8 cellular contexts compared by ENCODE assay signal in the genomic region with DNA sequence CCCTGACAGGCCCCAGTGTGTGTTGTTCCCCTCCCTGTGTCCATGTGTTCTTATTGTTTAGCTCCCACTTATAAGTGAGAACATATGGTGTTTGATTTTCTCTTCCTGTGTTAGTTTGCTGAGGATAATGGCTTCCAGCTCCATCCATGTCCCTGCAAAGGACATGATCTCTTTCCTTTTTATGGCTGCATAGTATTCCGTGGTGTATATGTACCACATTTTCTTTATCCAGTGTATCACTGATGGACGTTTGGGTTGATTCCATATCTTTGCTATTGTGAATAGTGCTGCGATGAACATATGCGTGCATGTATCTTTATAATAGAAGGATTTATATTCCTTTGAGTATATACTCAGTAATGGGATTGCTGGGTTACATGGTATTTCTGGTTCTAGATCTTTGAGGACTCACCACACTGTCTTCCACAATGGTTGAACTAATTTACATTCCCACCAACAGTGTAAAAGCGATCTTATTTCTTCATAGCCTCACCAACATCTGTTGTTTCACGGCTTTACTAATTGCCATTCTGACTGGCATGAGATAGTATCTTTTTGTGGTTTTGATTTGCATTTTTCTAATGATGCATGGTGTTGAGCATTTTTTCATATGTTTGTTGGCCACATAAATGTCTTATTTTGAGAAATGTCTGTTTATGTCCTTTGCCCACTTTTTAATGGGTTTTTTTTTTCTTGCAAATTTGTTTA. TPM values are rescaled to one million over a fixed set of nuclear protein-coding genes. Genes with fewer than 3 reads are reported as not detected.
DNase-seq lines count a peak whose midpoint lies in the region; ATAC-seq and TF ChIP-seq lines count a peak whose summit lies in the region.
"Not testable (repeated sequence)": the region's sequence is repeated elsewhere in the genome, so short reads cannot be mapped to it uniquely, and the experiment has no call there.

No MANE protein-coding gene starts in this region.

- intact Hi-C loops in heart left ventricle (cut with DNase I), result not testable (repeated sequence)

- WGBS in heart left ventricle, 4 donors, result 72 to 87% (median 82%) methylated on average over 6 of the region's 6 CpGs

- peaks cover 0 to 79% (median 38%) of the 10 kb centered on the region in 12 donors for H3K4me1 ChIP-seq in heart left ventricle

- H3K4me3 Mint-ChIP-seq in activated CD4-positive, alpha-beta T cell treated with anti-CD3 and anti-CD28 coated beads, Interleukin-2, amount 10 ng/mL, durations not matched to agents 7 days and 5 days; activated naive CD4-positive, alpha-beta T cell treated with anti-CD3 and anti-CD28 coated beads, Interleukin-2, amount 10 ng/mL, durations not matched to agents 7 days and 5 days: not testable (repeated sequence)
- peak overlapping the region; percentile 56 for H3K4me3 Mint-ChIP-seq in stimulated activated effector memory CD8-positive, alpha-beta T cell treated with anti-CD3 and anti-CD28 coated beads, Interleukin-12 subunit alpha, Interleukin-12 subunit beta, amount 100 ng/mL, for 72 hours

- POLR2A ChIA-PET in activated CD4-positive, alpha-beta T cell treated with anti-CD3 and anti-CD28 coated beads, Interleukin-2, amount 10 ng/mL, durations not matched to agents 7 days and 5 days (lab: Charles Lee), result not testable (repeated sequence)

- TF ChIP-seq POLR2A in heart left ventricle (IDR thresholded peaks at IDR 0.05), result not testable (repeated sequence)

- not testable (repeated sequence) for H3K36me3 ChIP-seq in heart left ventricle

- H3K9me3 ChIP-seq in heart left ventricle, result not testable (repeated sequence)

- H3K27ac Mint-ChIP-seq in activated CD4-positive, alpha-beta T cell treated with anti-CD3 and anti-CD28 coated beads, Interleukin-2, amount 10 ng/mL, durations not matched to agents 7 days and 5 days, result peak overlapping the region; percentile 71
- peak overlapping the region; percentile 33 for H3K27ac Mint-ChIP-seq in activated naive CD4-positive, alpha-beta T cell treated with anti-CD3 and anti-CD28 coated beads, Interleukin-2, amount 10 ng/mL, durations not matched to agents 7 days and 5 days
- H3K27ac Mint-ChIP-seq in stimulated activated effector memory CD8-positive, alpha-beta T cell treated with anti-CD3 and anti-CD28 coated beads, Interleukin-12 subunit alpha, Interleukin-12 subunit beta, amount 100 ng/mL, for 72 hours, result peak overlapping the region; percentile 85

- peaks cover 63% of the 10 kb centered on the region for H3K4me1 Mint-ChIP-seq in activated CD4-positive, alpha-beta T cell treated with anti-CD3 and anti-CD28 coated beads, Interleukin-2, amount 10 ng/mL, durations not matched to agents 7 days and 5 days
- peaks cover 68% of the 10 kb centered on the region for H3K4me1 Mint-ChIP-seq in activated naive CD4-positive, alpha-beta T cell treated with anti-CD3 and anti-CD28 coated beads, Interleukin-2, amount 10 ng/mL, durations not matched to agents 7 days and 5 days
- peaks cover 81% of the 10 kb centered on the region for H3K4me1 Mint-ChIP-seq in stimulated activated effector memory CD8-positive, alpha-beta T cell treated with anti-CD3 and anti-CD28 coated beads, Interleukin-12 subunit alpha, Interleukin-12 subunit beta, amount 100 ng/mL, for 72 hours

- not testable (repeated sequence) for H3K27me3 ChIP-seq in heart left ventricle

- H3K36me3 Mint-ChIP-seq in activated CD4-positive, alpha-beta T cell treated with anti-CD3 and anti-CD28 coated beads, Interleukin-2, amount 10 ng/mL, durations not matched to agents 7 days and 5 days (ENCODE audit: low read depth), result peaks cover 78% of the 10 kb centered on the region
- H3K36me3 Mint-ChIP-seq in activated naive CD4-positive, alpha-beta T cell treated with anti-CD3 and anti-CD28 coated beads, Interleukin-2, amount 10 ng/mL, durations not matched to agents 7 days and 5 days, result peaks cover 79% of the 10 kb centered on the region
- H3K36me3 Mint-ChIP-seq in stimulated activated effector memory CD8-positive, alpha-beta T cell treated with anti-CD3 and anti-CD28 coated beads, Interleukin-12 subunit alpha, Interleukin-12 subunit beta, amount 100 ng/mL, for 72 hours, result peaks cover 40% of the 10 kb centered on the region

- not testable (repeated sequence) for H3K27me3 Mint-ChIP-seq in activated CD4-positive, alpha-beta T cell treated with anti-CD3 and anti-CD28 coated beads, Interleukin-2, amount 10 ng/mL, durations not matched to agents 7 days and 5 days; activated naive CD4-positive, alpha-beta T cell treated with anti-CD3 and anti-CD28 coated beads, Interleukin-2, amount 10 ng/mL, durations not matched to agents 7 days and 5 days

- ATAC-seq in GM18861 (IDR thresholded peaks at IDR 0.05; ENCODE audit: unreplicated experiment), result peak; percentile 45
- ATAC-seq in HG02943 (IDR thresholded peaks at IDR 0.05; ENCODE audit: low read depth, unreplicated experiment), result peak; percentile 72
- ATAC-seq in heart left ventricle, result not testable (repeated sequence)
- ATAC-seq in stimulated activated effector memory CD8-positive, alpha-beta T cell treated with anti-CD3 and anti-CD28 coated beads, Interleukin-12 subunit alpha, Interleukin-12 subunit beta, amount 100 ng/mL, for 72 hours, result peak; percentile 63

- peak; percentile 88 for DNase-seq in DMS 273 treated with DMSO at 0.1 percent for 48 hours (lab: John Stamatoyannopoulos, UW)
- DNase-seq in NCI-H526 treated with DMSO at 0.1 percent for 48 hours (lab: John Stamatoyannopoulos, UW), result peak; percentile 82
- DNase-seq in activated CD4-positive, alpha-beta T cell treated with anti-CD3 and anti-CD28 coated beads, Interleukin-2, amount 10 ng/mL, durations not matched to agents 7 days and 5 days; activated naive CD4-positive, alpha-beta T cell treated with anti-CD3 and anti-CD28 coated beads, Interleukin-2, amount 10 ng/mL, durations not matched to agents 7 days and 5 days; heart left ventricle; stimulated activated effector memory CD8-positive, alpha-beta T cell treated with anti-CD3 and anti-CD28 coated beads, Interleukin-12 subunit alpha, Interleukin-12 subunit beta, amount 100 ng/mL, for 72 hours (ENCODE audit: low spot score in 2 of 2): not testable (repeated sequence)

- CTCF ChIA-PET in activated CD4-positive, alpha-beta T cell treated with anti-CD3 and anti-CD28 coated beads, Interleukin-2, amount 10 ng/mL, durations not matched to agents 7 days and 5 days (lab: Charles Lee), result interaction anchor here (1.5 kb wide), 1 partner anchor 25 kb away, joined by 4 read pairs; no protein-coding TSS in a partner anchor
- CTCF ChIA-PET in activated naive CD4-positive, alpha-beta T cell treated with anti-CD3 and anti-CD28 coated beads, Interleukin-2, amount 10 ng/mL, durations not matched to agents 7 days and 5 days (lab: Charles Lee), result not testable (repeated sequence)

- H3K27ac ChIP-seq in heart left ventricle, result peak overlapping the region in 7 of 12 donors; percentile 5 to 85 (median 69)

- peaks cover 19% of the 10 kb centered on the region for H3K9me3 Mint-ChIP-seq in activated CD4-positive, alpha-beta T cell treated with anti-CD3 and anti-CD28 coated beads, Interleukin-2, amount 10 ng/mL, durations not matched to agents 7 days and 5 days
- peaks cover 22% of the 10 kb centered on the region for H3K9me3 Mint-ChIP-seq in activated naive CD4-positive, alpha-beta T cell treated with anti-CD3 and anti-CD28 coated beads, Interleukin-2, amount 10 ng/mL, durations not matched to agents 7 days and 5 days
- H3K9me3 Mint-ChIP-seq in stimulated activated effector memory CD8-positive, alpha-beta T cell treated with anti-CD3 and anti-CD28 coated beads, Interleukin-12 subunit alpha, Interleukin-12 subunit beta, amount 100 ng/mL, for 72 hours, result peaks cover 13% of the 10 kb centered on the region

- TF ChIP-seq CTCF in heart left ventricle (IDR thresholded peaks at IDR 0.05), result not testable (repeated sequence)

- H3K4me3 ChIP-seq in heart left ventricle, result not testable (repeated sequence)

RNA-seq across cellular contexts. Expression of a gene that starts 23.8 kb away (rescaled TPM):
- total RNA-seq in activated CD4-positive, alpha-beta T cell treated with anti-CD3 and anti-CD28 coated beads, Interleukin-2, amount 10 ng/mL, durations not matched to agents 7 days and 5 days, result 100 to 1,000 TPM; 145 to 183 TPM
- 100 to 1,000 TPM in 1 of 9 donors, 10 to 100 TPM in 8; 56.2 to 120 (median 72.5) TPM for total RNA-seq in heart left ventricle
- 10 to 100 TPM; 19.4 to 69.9 TPM for polyA plus RNA-seq in heart left ventricle

Comparison
In these comparisons a context has a peak if more than half of its experiments do, and no peak if none do; other contexts are left out.
1. H3K27ac Mint-ChIP-seq: peak in every context shown above with its lines; median percentile 85 in stimulated activated effector memory CD8-positive, alpha-beta T cell treated with anti-CD3 and anti-CD28 coated beads, Interleukin-12 subunit alpha, Interleukin-12 subunit beta, amount 100 ng/mL, for 72 hours; 71 in activated CD4-positive, alpha-beta T cell treated with anti-CD3 and anti-CD28 coated beads, Interleukin-2, amount 10 ng/mL, durations not matched to agents 7 days and 5 days; 33 in activated naive CD4-positive, alpha-beta T cell treated with anti-CD3 and anti-CD28 coated beads, Interleukin-2, amount 10 ng/mL, durations not matched to agents 7 days and 5 days.